Comparison of ENCODE assay signal across 1 cellular context in the genomic region with DNA sequence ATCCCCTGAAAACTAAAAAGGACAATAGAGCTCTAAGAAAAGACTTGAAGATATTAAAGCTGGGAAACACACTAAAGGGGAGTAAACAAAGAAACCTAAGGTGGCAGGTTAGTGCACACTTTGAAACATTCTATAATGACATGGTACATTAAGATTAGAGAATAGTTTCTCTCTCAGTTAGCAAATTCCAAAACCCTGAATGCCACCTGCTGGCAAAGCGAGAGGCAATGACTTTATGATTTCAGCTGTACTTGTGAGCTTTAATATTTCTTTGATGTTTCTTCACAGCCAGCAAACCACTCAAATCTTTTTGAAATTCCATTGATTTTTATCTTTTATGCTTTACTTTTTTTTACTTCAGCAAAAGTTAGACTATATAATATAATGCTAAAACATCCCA.
TF ChIP-seq lines count a peak whose summit lies in the region.

No MANE protein-coding gene starts in this region.

TF ChIP-seq in HCT116, 20 proteins besides CTCF, POLR2A, EP300 and RAD21 (continued from another document):
- TF ChIP-seq REST (IDR thresholded peaks at IDR 0.05; ENCODE audit: low read depth) (no peak), EGR1 (IDR thresholded peaks at IDR 0.05; ENCODE audit: low read depth) (no peak), JUND (IDR thresholded peaks at IDR 0.05) (no peak), SRF (IDR thresholded peaks at IDR 0.05; ENCODE audit: low read depth) (no peak), SIN3A (IDR thresholded peaks at IDR 0.05; ENCODE audit: low read depth) (no peak), ZFX (IDR thresholded peaks at IDR 0.05) (no peak)
- TF ChIP-seq, protein P1, sequence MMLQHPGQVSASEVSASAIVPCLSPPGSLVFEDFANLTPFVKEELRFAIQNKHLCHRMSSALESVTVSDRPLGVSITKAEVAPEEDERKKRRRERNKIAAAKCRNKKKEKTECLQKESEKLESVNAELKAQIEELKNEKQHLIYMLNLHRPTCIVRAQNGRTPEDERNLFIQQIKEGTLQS (IDR thresholded peaks at IDR 0.05): no peak
